In the genomic region with DNA sequence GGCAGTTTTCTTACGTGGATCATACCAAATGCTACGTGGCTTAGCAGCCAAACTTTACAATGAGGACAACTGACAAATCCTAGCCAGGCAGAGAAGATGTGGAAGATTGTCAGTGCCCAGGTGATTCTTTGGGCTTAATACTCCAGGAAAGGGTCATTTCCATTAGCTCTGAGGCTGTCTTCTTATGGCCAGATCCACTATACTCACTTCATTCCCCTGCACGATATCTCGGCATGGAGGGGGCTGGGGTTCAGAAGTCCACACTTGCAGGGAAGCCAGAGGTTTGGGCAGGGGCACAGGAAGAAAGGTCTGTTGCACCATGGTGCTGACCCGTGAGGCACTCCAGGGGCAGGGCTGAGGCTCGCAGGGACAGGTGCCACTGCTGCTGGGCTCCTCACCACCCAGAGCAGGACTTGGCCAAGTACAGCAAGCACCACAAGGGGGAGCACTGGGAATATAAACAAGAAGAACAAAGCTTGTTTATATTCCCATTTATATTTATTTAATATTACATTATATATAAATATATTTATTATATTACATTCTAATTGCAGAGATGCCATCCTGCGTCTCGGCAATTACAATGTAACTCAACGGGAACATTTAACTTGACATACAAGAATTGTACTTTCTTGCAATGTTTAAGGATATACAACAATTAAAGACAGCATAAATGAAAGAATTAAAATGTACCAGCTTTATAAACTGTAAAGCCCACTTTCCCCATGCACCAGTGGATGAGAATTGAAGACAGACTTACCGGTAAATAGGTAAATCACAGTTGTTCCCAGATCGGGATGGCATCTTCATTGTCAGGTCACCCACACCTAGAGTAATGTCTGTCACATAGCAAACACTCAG, we compare ENCODE assay signal across 1 cellular context.
A peak's percentile ranks its signal among the peaks of the same experiment; 100 is the strongest.
TF ChIP-seq lines count a peak whose summit lies in the region.

No MANE protein-coding gene starts in this region.

TF ChIP-seq in IMR-90, 13 proteins besides CTCF, POLR2A, EP300 and RAD21 (continued from another document):
- TF ChIP-seq BHLHE40 (IDR thresholded peaks at IDR 0.05; ENCODE audit: low read depth, low read length) (no peak), RCOR1 (IDR thresholded peaks at IDR 0.05; ENCODE audit: insufficient replicate concordance, low read length) (no peak), SMC3 (IDR thresholded peaks at IDR 0.05; ENCODE audit: low read depth, low read length) (peak; percentile 79), FOS (IDR thresholded peaks at IDR 0.05; ENCODE audit: low read depth, low read length) (no peak), MXI1 (IDR thresholded peaks at IDR 0.05; ENCODE audit: borderline replicate concordance, low read depth, low read length) (no peak)
- TF ChIP-seq, protein P1, sequence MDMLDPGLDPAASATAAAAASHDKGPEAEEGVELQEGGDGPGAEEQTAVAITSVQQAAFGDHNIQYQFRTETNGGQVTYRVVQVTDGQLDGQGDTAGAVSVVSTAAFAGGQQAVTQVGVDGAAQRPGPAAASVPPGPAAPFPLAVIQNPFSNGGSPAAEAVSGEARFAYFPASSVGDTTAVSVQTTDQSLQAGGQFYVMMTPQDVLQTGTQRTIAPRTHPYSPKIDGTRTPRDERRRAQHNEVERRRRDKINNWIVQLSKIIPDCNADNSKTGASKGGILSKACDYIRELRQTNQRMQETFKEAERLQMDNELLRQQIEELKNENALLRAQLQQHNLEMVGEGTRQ (IDR thresholded peaks at IDR 0.05; ENCODE audit: low read depth, low read length): no peak
